23 cellular contexts compared by ENCODE assay signal in genomic region chr4:25236971-25237370, GRCh38. TPM values are rescaled to one million over a fixed set of nuclear protein-coding genes. Genes with fewer than 3 reads are reported as not detected.
DNase-seq lines count a peak whose midpoint lies in the region; ATAC-seq and TF ChIP-seq lines count a peak whose summit lies in the region.
"Had no signal": no experiment of that assay in that cellular context is flagged by ENCODE, and none has a peak within 500 bp of the region (broad histone marks: within the 10 kb centered on the region; RNA-seq: fewer than 3 reads in every experiment).

No MANE protein-coding gene starts in this region.

- H3K27ac Mint-ChIP-seq in activated CD4-positive, alpha-beta memory T cell treated with anti-CD3 and anti-CD28 coated beads, Interleukin-2, amount 10 ng/mL, durations not matched to agents 7 days and 5 days: no peak overlapping the region
- H3K27ac Mint-ChIP-seq in activated CD4-positive, alpha-beta memory T cell treated with anti-CD3 and anti-CD28 coated beads for 36 hours: no peak overlapping the region
- no peak overlapping the region for H3K27ac Mint-ChIP-seq in Caco-2 (ENCODE audit: unreplicated experiment)
- H3K27ac Mint-ChIP-seq in activated T-helper 2 cell treated with anti-CD3 and anti-CD28 coated beads, Interferon-gamma antibody, Interleukin-2, Interleukin-4, amounts not matched to agents 10 μg/mL and 5 μg/mL and 100 μg/mL, durations not matched to agents 14 hours and 24 hours and 36 hours: peak overlapping the region; percentile 43
- peak overlapping the region in 1 of 2 donors; percentile 74 for H3K27ac Mint-ChIP-seq in natural killer cell treated with Interleukin-12 subunit alpha and Interleukin-12 subunit beta and Interleukin-15 and Interleukin-18, amount 100 ng/mL, for 72 hours

- TF ChIP-seq CTCF in Caco-2 (IDR thresholded peaks at IDR 0.05; ENCODE audit: insufficient read depth in 1 of 2, low read depth in 1 of 2, low read length in 1 of 2, severe bottlenecking in 1 of 2, unreplicated experiment in 1 of 2) (no peak), gastrocnemius medialis (IDR thresholded peaks at IDR 0.05 in 4 of 5, conservative IDR thresholded peaks at IDR 0.05 in 1 of 5) (no peak)

- no peak overlapping the region for H3K27ac ChIP-seq in gastrocnemius medialis
- H3K27ac ChIP-seq: C4-2B, parathyroid adenoma, right lobe of liver, thoracic aorta, WERI-Rb-1 had no signal

- no peak for TF ChIP-seq POLR2A in gastrocnemius medialis (IDR thresholded peaks at IDR 0.05)

- H3K4me3 Mint-ChIP-seq in activated CD4-positive, alpha-beta memory T cell treated with anti-CD3 and anti-CD28 coated beads, Interleukin-2, amount 10 ng/mL, durations not matched to agents 7 days and 5 days: peak overlapping the region; percentile 57
- no peak overlapping the region for H3K4me3 Mint-ChIP-seq in activated CD4-positive, alpha-beta memory T cell treated with anti-CD3 and anti-CD28 coated beads for 36 hours
- peak overlapping the region; percentile 37 for H3K4me3 Mint-ChIP-seq in Caco-2 (ENCODE audit: unreplicated experiment)
- H3K4me3 Mint-ChIP-seq in activated T-helper 2 cell treated with anti-CD3 and anti-CD28 coated beads, Interferon-gamma antibody, Interleukin-2, Interleukin-4, amounts not matched to agents 10 μg/mL and 5 μg/mL and 100 μg/mL, durations not matched to agents 14 hours and 24 hours and 36 hours (ENCODE audit: low read depth): peak overlapping the region; percentile 65
- peak overlapping the region; percentile 49 for H3K4me3 Mint-ChIP-seq in natural killer cell treated with Interleukin-12 subunit alpha and Interleukin-12 subunit beta and Interleukin-15 and Interleukin-18, amount 100 ng/mL, for 72 hours

- POLR2A ChIA-PET in activated CD4-positive, alpha-beta memory T cell treated with anti-CD3 and anti-CD28 coated beads, Interleukin-2, amount 10 ng/mL, durations not matched to agents 7 days and 5 days (lab: Charles Lee): interaction anchor here (1.9 to 4.4 kb wide), 2 partner anchors 76 to 77 kb away, joined by 7 to 65 read pairs; partner anchors contain the start of genes SEPSECS and ZCCHC4
- POLR2A ChIA-PET in activated CD4-positive, alpha-beta memory T cell treated with anti-CD3 and anti-CD28 coated beads for 36 hours (lab: Charles Lee): no interaction called here
- POLR2A ChIA-PET in Caco-2 (lab: Charles Lee): no interaction called here

- no peak for ATAC-seq in natural killer cell treated with Interleukin-12 subunit alpha and Interleukin-12 subunit beta and Interleukin-15 and Interleukin-18, amount 100 ng/mL, for 72 hours
- ATAC-seq in HG03432 (IDR thresholded peaks at IDR 0.05; ENCODE audit: unreplicated experiment) (no peak), gastrocnemius medialis (no peak)
- ATAC-seq: right lobe of liver had no signal

- BruUV-seq in Caco-2 (replicated peaks; lab: Mats Ljungman, UMichigan): no TSS peak

- no peak for DNase-seq in activated CD4-positive, alpha-beta memory T cell treated with anti-CD3 and anti-CD28 coated beads, Interleukin-2, amount 10 ng/mL, durations not matched to agents 7 days and 5 days
- no peak for DNase-seq in activated CD4-positive, alpha-beta memory T cell treated with anti-CD3 and anti-CD28 coated beads for 36 hours
- DNase-seq in Caco-2 (no peak), DMS114 treated with DMSO at 0.1 percent for 48 hours (lab: John Stamatoyannopoulos, UW; ENCODE audit: unreplicated experiment) (no peak), gastrocnemius medialis (no peak)
- DNase-seq in activated T-helper 2 cell treated with anti-CD3 and anti-CD28 coated beads, Interferon-gamma antibody, Interleukin-2, Interleukin-4, amounts not matched to agents 10 μg/mL and 5 μg/mL and 100 μg/mL, durations not matched to agents 14 hours and 24 hours and 36 hours (ENCODE audit: low spot score): no peak
- DNase-seq in natural killer cell treated with Interleukin-12 subunit alpha and Interleukin-12 subunit beta and Interleukin-15 and Interleukin-18, amount 100 ng/mL, for 72 hours (ENCODE audit: low spot score): no peak
- DNase-seq: aorta, DMS153, foreskin melanocyte, GOT3, KG1, kidney, NCI-H1092, NCI-H1930, NCI-H226, right lobe of liver, WERI-Rb-1 had no signal

- intact Hi-C loops in activated CD4-positive, alpha-beta memory T cell treated with anti-CD3 and anti-CD28 coated beads for 36 hours (cut with micrococcal nuclease): loop anchor here (10.0 kb wide), 1 partner anchor 1628 kb away; the partner anchor contains the start of gene STIM2
- intact Hi-C loops in Caco-2 (cut with micrococcal nuclease; ENCODE audit: unreplicated experiment): no loop called here
- intact Hi-C loops in activated T-helper 2 cell treated with anti-CD3 and anti-CD28 coated beads, Interferon-gamma antibody, Interleukin-2, Interleukin-4, amounts not matched to agents 10 μg/mL and 5 μg/mL and 100 μg/mL, durations not matched to agents 14 hours and 24 hours and 36 hours (cut with micrococcal nuclease): loop anchor here (10.0 kb wide), 1 partner anchor 652 kb away; the partner anchor contains the start of gene DHX15
- intact Hi-C loops in gastrocnemius medialis (cut with DNase I; ENCODE audit: low total_unique reads): loop anchor here (10.0 kb wide), 2 partner anchors 652 to 1088 kb away; partner anchors contain the start of genes DHX15 and RBPJ

- no peaks in the 10 kb centered on the region for H3K27me3 ChIP-seq in Caco-2 (replicated peaks; ENCODE audit: control insufficient read depth, insufficient read depth, low read length)
- H3K27me3 ChIP-seq in gastrocnemius medialis: no peaks in the 10 kb centered on the region
- H3K27me3 ChIP-seq: right lobe of liver had no signal

- no peaks in the 10 kb centered on the region for H3K4me1 ChIP-seq in Caco-2
- H3K4me1 ChIP-seq in gastrocnemius medialis: peaks cover 3 to 11% of the 10 kb centered on the region in 2 donors
- H3K4me1 ChIP-seq: parathyroid adenoma had no signal

- CTCF ChIA-PET in activated CD4-positive, alpha-beta memory T cell treated with anti-CD3 and anti-CD28 coated beads, Interleukin-2, amount 10 ng/mL, durations not matched to agents 7 days and 5 days (lab: Charles Lee): interaction anchor here (6.6 kb wide), 1 partner anchor 76 kb away, joined by 70 read pairs; the partner anchor contains the start of gene ZCCHC4
- CTCF ChIA-PET in activated CD4-positive, alpha-beta memory T cell treated with anti-CD3 and anti-CD28 coated beads for 36 hours (lab: Charles Lee): interaction anchor here (5.7 kb wide), 1 partner anchor 76 kb away, joined by 57 read pairs; the partner anchor contains the start of gene ZCCHC4
- CTCF ChIA-PET in Caco-2 (lab: Charles Lee): no interaction called here

- peaks cover 17% of the 10 kb centered on the region for H3K9me3 Mint-ChIP-seq in activated CD4-positive, alpha-beta memory T cell treated with anti-CD3 and anti-CD28 coated beads, Interleukin-2, amount 10 ng/mL, durations not matched to agents 7 days and 5 days
- H3K9me3 Mint-ChIP-seq in activated CD4-positive, alpha-beta memory T cell treated with anti-CD3 and anti-CD28 coated beads for 36 hours: peaks cover 15% of the 10 kb centered on the region
- H3K9me3 Mint-ChIP-seq in Caco-2 (ENCODE audit: unreplicated experiment): peaks cover 22% of the 10 kb centered on the region
- peaks cover 24% of the 10 kb centered on the region for H3K9me3 Mint-ChIP-seq in activated T-helper 2 cell treated with anti-CD3 and anti-CD28 coated beads, Interferon-gamma antibody, Interleukin-2, Interleukin-4, amounts not matched to agents 10 μg/mL and 5 μg/mL and 100 μg/mL, durations not matched to agents 14 hours and 24 hours and 36 hours
- peaks cover 5% of the 10 kb centered on the region for H3K9me3 Mint-ChIP-seq in natural killer cell treated with Interleukin-12 subunit alpha and Interleukin-12 subunit beta and Interleukin-15 and Interleukin-18, amount 100 ng/mL, for 72 hours

- in situ Hi-C loops in gastrocnemius medialis (cut with MboI; ENCODE audit: low sequenced_read_pairs in 4 of 4): loop anchor here in 2 of 4 donors (10.0 kb wide), 2 partner anchors 62 to 68 kb away; no protein-coding TSS in a partner anchor

- H3K27me3 Mint-ChIP-seq in activated CD4-positive, alpha-beta memory T cell treated with anti-CD3 and anti-CD28 coated beads, Interleukin-2, amount 10 ng/mL, durations not matched to agents 7 days and 5 days: no peaks in the 10 kb centered on the region
- no peaks in the 10 kb centered on the region for H3K27me3 Mint-ChIP-seq in activated CD4-positive, alpha-beta memory T cell treated with anti-CD3 and anti-CD28 coated beads for 36 hours
- no peaks in the 10 kb centered on the region for H3K27me3 Mint-ChIP-seq in Caco-2 (ENCODE audit: insufficient read depth, unreplicated experiment)
- no peaks in the 10 kb centered on the region for H3K27me3 Mint-ChIP-seq in activated T-helper 2 cell treated with anti-CD3 and anti-CD28 coated beads, Interferon-gamma antibody, Interleukin-2, Interleukin-4, amounts not matched to agents 10 μg/mL and 5 μg/mL and 100 μg/mL, durations not matched to agents 14 hours and 24 hours and 36 hours (ENCODE audit: low read depth)
- no peaks in the 10 kb centered on the region for H3K27me3 Mint-ChIP-seq in natural killer cell treated with Interleukin-12 subunit alpha and Interleukin-12 subunit beta and Interleukin-15 and Interleukin-18, amount 100 ng/mL, for 72 hours

- peaks cover 58% of the 10 kb centered on the region for H3K4me1 Mint-ChIP-seq in activated CD4-positive, alpha-beta memory T cell treated with anti-CD3 and anti-CD28 coated beads, Interleukin-2, amount 10 ng/mL, durations not matched to agents 7 days and 5 days
- H3K4me1 Mint-ChIP-seq in activated CD4-positive, alpha-beta memory T cell treated with anti-CD3 and anti-CD28 coated beads for 36 hours (ENCODE audit: low read depth): peaks cover 65% of the 10 kb centered on the region
- H3K4me1 Mint-ChIP-seq in Caco-2 (ENCODE audit: low read depth, unreplicated experiment): peaks cover 13% of the 10 kb centered on the region
- peaks cover 51% of the 10 kb centered on the region for H3K4me1 Mint-ChIP-seq in activated T-helper 2 cell treated with anti-CD3 and anti-CD28 coated beads, Interferon-gamma antibody, Interleukin-2, Interleukin-4, amounts not matched to agents 10 μg/mL and 5 μg/mL and 100 μg/mL, durations not matched to agents 14 hours and 24 hours and 36 hours (ENCODE audit: low read depth)
- H3K4me1 Mint-ChIP-seq in natural killer cell treated with Interleukin-12 subunit alpha and Interleukin-12 subunit beta and Interleukin-15 and Interleukin-18, amount 100 ng/mL, for 72 hours (ENCODE audit: low read depth in 2 of 2): peaks cover 50 to 59% of the 10 kb centered on the region in 2 donors

- no peaks in the 10 kb centered on the region for H3K36me3 ChIP-seq in Caco-2 (ENCODE audit: control insufficient read depth, insufficient read depth, low read length)
- no peaks in the 10 kb centered on the region for H3K36me3 ChIP-seq in gastrocnemius medialis
- H3K36me3 ChIP-seq: right lobe of liver, thoracic aorta had no signal

- peaks cover 3% of the 10 kb centered on the region; the same call in 1 of the 2 replicates for H3K9me3 ChIP-seq in Caco-2
- peaks cover 0 to 7% (median 0%) of the 10 kb centered on the region in 3 donors for H3K9me3 ChIP-seq in gastrocnemius medialis
- H3K9me3 ChIP-seq: right lobe of liver had no signal

- H3K4me3 ChIP-seq in Caco-2 (ENCODE audit: low read depth, low read length) (no peak overlapping the region), gastrocnemius medialis (no peak overlapping the region)
- H3K4me3 ChIP-seq: lung, right lobe of liver, thoracic aorta had no signal

- H3K36me3 Mint-ChIP-seq in activated CD4-positive, alpha-beta memory T cell treated with anti-CD3 and anti-CD28 coated beads, Interleukin-2, amount 10 ng/mL, durations not matched to agents 7 days and 5 days (ENCODE audit: low read depth): peaks cover 66% of the 10 kb centered on the region
- H3K36me3 Mint-ChIP-seq in activated CD4-positive, alpha-beta memory T cell treated with anti-CD3 and anti-CD28 coated beads for 36 hours: peaks cover 22% of the 10 kb centered on the region
- peaks cover 12% of the 10 kb centered on the region for H3K36me3 Mint-ChIP-seq in Caco-2 (ENCODE audit: insufficient read depth, unreplicated experiment)
- peaks cover 60% of the 10 kb centered on the region for H3K36me3 Mint-ChIP-seq in activated T-helper 2 cell treated with anti-CD3 and anti-CD28 coated beads, Interferon-gamma antibody, Interleukin-2, Interleukin-4, amounts not matched to agents 10 μg/mL and 5 μg/mL and 100 μg/mL, durations not matched to agents 14 hours and 24 hours and 36 hours (ENCODE audit: low read depth)
- H3K36me3 Mint-ChIP-seq in natural killer cell treated with Interleukin-12 subunit alpha and Interleukin-12 subunit beta and Interleukin-15 and Interleukin-18, amount 100 ng/mL, for 72 hours: peaks cover 29% of the 10 kb centered on the region

RNA-seq across cellular contexts. Expression of gene PI4K2B, which starts 3.1 kb away (rescaled TPM):
- 10 to 100 TPM; 49.2 to 49.5 TPM for total RNA-seq in activated CD4-positive, alpha-beta memory T cell treated with anti-CD3 and anti-CD28 coated beads, Interleukin-2, amount 10 ng/mL, durations not matched to agents 7 days and 5 days
- 10 to 100 TPM; 41.0 to 42.3 TPM for total RNA-seq in activated CD4-positive, alpha-beta memory T cell treated with anti-CD3 and anti-CD28 coated beads for 36 hours
- 22.8 and 25.0 TPM in 2 replicates for total RNA-seq in Caco-2 (2022)
- 38.6 and 40.7 TPM in 2 replicates for total RNA-seq in activated T-helper 2 cell treated with anti-CD3 and anti-CD28 coated beads, Interferon-gamma antibody, Interleukin-2, Interleukin-4, amounts not matched to agents 10 μg/mL and 5 μg/mL and 100 μg/mL, durations not matched to agents 14 hours and 24 hours and 36 hours
- 10 to 100 TPM; 31.2 to 31.3 TPM for total RNA-seq in natural killer cell treated with Interleukin-12 subunit alpha and Interleukin-12 subunit beta and Interleukin-15 and Interleukin-18, amount 100 ng/mL, for 72 hours
- total RNA-seq in gastrocnemius medialis: 1 to 10 TPM in 3 of 4 donors, under 1 TPM in 1; 0.92 to 3.6 (median 3.0) TPM
